Comparison of ENCODE assay signal across 2 cellular contexts in the genomic region with DNA sequence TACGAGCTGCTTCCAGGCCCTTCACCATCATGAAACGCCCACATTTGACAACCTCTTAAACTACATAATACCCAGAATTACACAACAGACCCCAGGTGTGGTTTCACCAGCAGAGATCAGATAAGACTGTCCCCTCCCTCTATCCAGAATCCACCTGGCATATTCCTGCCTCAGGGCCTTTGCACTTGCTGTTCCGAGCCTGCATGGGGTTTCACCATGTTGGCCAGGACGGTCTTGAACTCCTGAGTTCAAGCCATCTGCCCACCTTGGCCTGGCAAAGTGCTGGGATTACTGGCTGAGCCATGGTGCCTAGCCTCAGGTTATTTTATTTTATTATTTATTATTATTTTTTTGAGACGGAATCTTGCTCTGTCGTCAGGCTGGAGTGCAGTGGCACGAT.
TF ChIP-seq lines count a peak whose summit lies in the region.

No MANE protein-coding gene starts in this region.

TF ChIP-seq in HEK293, 187 proteins besides CTCF, POLR2A, EP300 and RAD21 (continued from another document):
- no peak for TF ChIP-seq ZNF514 (tag by site-specific recombination; IDR thresholded peaks at IDR 0.05)

TF ChIP-seq in IMR-90, 13 proteins besides CTCF, POLR2A, EP300 and RAD21 (continued from another document):
- TF ChIP-seq, protein P1, sequence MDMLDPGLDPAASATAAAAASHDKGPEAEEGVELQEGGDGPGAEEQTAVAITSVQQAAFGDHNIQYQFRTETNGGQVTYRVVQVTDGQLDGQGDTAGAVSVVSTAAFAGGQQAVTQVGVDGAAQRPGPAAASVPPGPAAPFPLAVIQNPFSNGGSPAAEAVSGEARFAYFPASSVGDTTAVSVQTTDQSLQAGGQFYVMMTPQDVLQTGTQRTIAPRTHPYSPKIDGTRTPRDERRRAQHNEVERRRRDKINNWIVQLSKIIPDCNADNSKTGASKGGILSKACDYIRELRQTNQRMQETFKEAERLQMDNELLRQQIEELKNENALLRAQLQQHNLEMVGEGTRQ (IDR thresholded peaks at IDR 0.05; ENCODE audit: low read depth, low read length): no peak
- no peak for TF ChIP-seq RFX5 (IDR thresholded peaks at IDR 0.05; ENCODE audit: low read depth, low read length)
- TF ChIP-seq CEBPB (IDR thresholded peaks at IDR 0.05; ENCODE audit: low read depth, low read length): no peak
- TF ChIP-seq NFE2L2 (IDR thresholded peaks at IDR 0.05; ENCODE audit: low read depth, low read length): no peak
- TF ChIP-seq MXI1 (IDR thresholded peaks at IDR 0.05; ENCODE audit: borderline replicate concordance, low read depth, low read length): no peak
- TF ChIP-seq RCOR1 (IDR thresholded peaks at IDR 0.05; ENCODE audit: insufficient replicate concordance, low read length): no peak
